Comparison of ENCODE assay signal across 31 cellular contexts in the genomic region with DNA sequence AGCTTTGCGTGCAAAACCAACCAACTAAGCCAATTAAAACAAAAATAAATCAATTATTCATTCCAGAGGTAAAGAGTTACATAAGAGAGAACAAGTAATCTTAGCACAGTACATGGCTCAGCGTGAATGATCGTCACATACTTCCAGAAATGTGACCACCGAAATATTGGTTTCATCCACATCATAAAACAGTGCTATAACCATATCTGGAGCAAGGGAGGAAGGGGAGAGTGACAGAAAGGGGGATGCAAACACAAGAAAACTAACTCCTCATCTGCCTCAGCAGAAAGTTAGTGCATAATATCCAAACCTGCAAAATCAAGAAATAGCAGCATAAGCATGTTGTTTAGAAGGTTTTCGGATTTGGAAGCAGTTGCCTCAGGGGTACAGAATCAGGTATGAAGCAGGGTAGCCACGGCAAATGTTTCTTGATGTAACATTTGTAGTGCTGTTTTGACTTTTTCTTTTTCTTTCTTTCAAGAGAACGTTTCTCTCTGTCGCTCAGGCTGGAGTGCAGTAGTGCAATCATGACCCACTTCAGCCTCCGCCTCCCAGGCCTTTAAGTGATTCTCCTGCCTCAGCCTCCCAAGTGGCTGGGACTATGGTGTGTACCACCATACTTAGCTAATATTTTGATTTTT.
DNase-seq lines count a peak whose midpoint lies in the region; TF ChIP-seq lines count a peak whose summit lies in the region.
"Had no signal": no experiment of that assay in that cellular context is flagged by ENCODE, and none has a peak within 500 bp of the region (broad histone marks: within the 10 kb centered on the region; RNA-seq: fewer than 3 reads in every experiment).

No MANE protein-coding gene starts in this region.

- no peak for DNase-seq in activated T-cell treated with anti-CD3 and anti-CD28 coated beads, Interleukin-2, amount 50 U/mL, for 24 hours
- DNase-seq in activated T-cell treated with anti-CD3 and anti-CD28 coated beads for 4 hours: no peak
- no peak for DNase-seq in Caco-2
- no peak for DNase-seq in PC-9
- DNase-seq in activated naive CD8-positive, alpha-beta T cell treated with anti-CD3 and anti-CD28 coated beads for 36 hours: no peak
- no peak for DNase-seq in AML-193 (lab: John Stamatoyannopoulos, UW)
- no peak for DNase-seq in stomach
- no peak for DNase-seq in cortex of kidney (lab: John Stamatoyannopoulos, UW)
- DNase-seq: DMS153; effector memory CD4-positive, alpha-beta T cell; H7; hippocampal formation; KBM-7; left cardiac atrium; MG63; mucosa of descending colon; NCI-H2029; NCI-H524 treated with DMSO at 0.1 percent for 48 hours; psoas muscle; SHP77; sigmoid colon; stimulated activated CD4-positive, alpha-beta T cell treated with anti-CD3 and anti-CD28 coated beads, Interleukin-12 subunit alpha, Interleukin-12 subunit beta, amount 100 ng/mL, for 4 hours; stimulated activated CD4-positive, alpha-beta T cell treated with anti-CD3 and anti-CD28 coated beads, Interleukin-2, amount 100 ng/mL, for 48 hours; transverse colon; WERI-Rb-1 had no signal

- no peaks in the 10 kb centered on the region for H3K27me3 Mint-ChIP-seq in activated T-cell treated with anti-CD3 and anti-CD28 coated beads, Interleukin-2, amount 50 U/mL, for 24 hours
- no peaks in the 10 kb centered on the region for H3K27me3 Mint-ChIP-seq in Caco-2 (ENCODE audit: insufficient read depth, unreplicated experiment)
- H3K27me3 Mint-ChIP-seq in activated naive CD8-positive, alpha-beta T cell treated with anti-CD3 and anti-CD28 coated beads for 36 hours: peaks cover 7% of the 10 kb centered on the region
- H3K27me3 Mint-ChIP-seq: activated naive CD4-positive, alpha-beta T cell treated with anti-CD3 and anti-CD28 coated beads, Interleukin-2, amount 50 U/mL, for 24 hours had no signal

- WGBS in stomach, 5 donors: 72 to 94% (median 93%) methylated on average over 4 to 9 of the region's 9 CpGs

- H3K9me2 ChIP-seq in PC-9 (ENCODE audit: insufficient read depth): no peaks in the 10 kb centered on the region

- H3K27ac Mint-ChIP-seq in activated T-cell treated with anti-CD3 and anti-CD28 coated beads, Interleukin-2, amount 50 U/mL, for 24 hours: peak overlapping the region; percentile 85
- H3K27ac Mint-ChIP-seq in Caco-2 (ENCODE audit: unreplicated experiment): peak overlapping the region; percentile 79
- H3K27ac Mint-ChIP-seq in activated naive CD8-positive, alpha-beta T cell treated with anti-CD3 and anti-CD28 coated beads for 36 hours: peak overlapping the region; percentile 73

- H3K4me2 ChIP-seq in PC-9: no peak overlapping the region

- TF ChIP-seq POLR2A in stomach (IDR thresholded peaks at IDR 0.05): no peak

- H3K36me3 ChIP-seq in Caco-2 (ENCODE audit: control insufficient read depth, insufficient read depth, low read length) (no peaks in the 10 kb centered on the region), PC-9 (ENCODE audit: low read depth) (no peaks in the 10 kb centered on the region), stomach (no peaks in the 10 kb centered on the region)
- H3K36me3 ChIP-seq: ascending aorta, cardiac muscle cell, MG63, sigmoid colon, transverse colon, WERI-Rb-1 had no signal

- no peak overlapping the region for H3K4me3 Mint-ChIP-seq in activated T-cell treated with anti-CD3 and anti-CD28 coated beads, Interleukin-2, amount 50 U/mL, for 24 hours
- no peak overlapping the region for H3K4me3 Mint-ChIP-seq in Caco-2 (ENCODE audit: unreplicated experiment)
- no peak overlapping the region for H3K4me3 Mint-ChIP-seq in activated naive CD8-positive, alpha-beta T cell treated with anti-CD3 and anti-CD28 coated beads for 36 hours
- H3K4me3 Mint-ChIP-seq: activated naive CD4-positive, alpha-beta T cell treated with anti-CD3 and anti-CD28 coated beads, Interleukin-2, amount 50 U/mL, for 24 hours; nephron had no signal

- H2AFZ ChIP-seq in PC-9: no peak overlapping the region

- no peaks in the 10 kb centered on the region for H3K36me3 Mint-ChIP-seq in activated T-cell treated with anti-CD3 and anti-CD28 coated beads, Interleukin-2, amount 50 U/mL, for 24 hours (ENCODE audit: low read depth)
- H3K36me3 Mint-ChIP-seq in Caco-2 (ENCODE audit: insufficient read depth, unreplicated experiment): no peaks in the 10 kb centered on the region
- no peaks in the 10 kb centered on the region for H3K36me3 Mint-ChIP-seq in activated naive CD8-positive, alpha-beta T cell treated with anti-CD3 and anti-CD28 coated beads for 36 hours
- H3K36me3 Mint-ChIP-seq: activated naive CD4-positive, alpha-beta T cell treated with anti-CD3 and anti-CD28 coated beads, Interleukin-2, amount 50 U/mL, for 24 hours had no signal

- CTCF ChIA-PET in Caco-2 (lab: Charles Lee) (no interaction called here), PC-9 (lab: Charles Lee) (no interaction called here)

- intact Hi-C loops in Caco-2 (cut with micrococcal nuclease; ENCODE audit: unreplicated experiment): no loop called here
- intact Hi-C loops in PC-9 (cut with micrococcal nuclease; ENCODE audit: unreplicated experiment): no loop called here
- intact Hi-C loops in stomach (cut with DNase I; ENCODE audit: low total_unique reads): no loop called here

- no peaks in the 10 kb centered on the region for H3K79me2 ChIP-seq in PC-9 (ENCODE audit: low read depth)

- H3K9me3 ChIP-seq in Caco-2 (no peaks in the 10 kb centered on the region), PC-9 (ENCODE audit: insufficient read depth, low read depth) (0 out of 2 replicates have a peak, but pooled peaks cover 4% of the 10 kb centered on the region), stomach (no peaks in the 10 kb centered on the region)
- H3K9me3 ChIP-seq: ascending aorta, MG63, mucosa of descending colon, psoas muscle, sigmoid colon, transverse colon had no signal

- TF ChIP-seq EP300 in stomach (IDR thresholded peaks at IDR 0.05): no peak

- H4K20me1 ChIP-seq in PC-9 (ENCODE audit: insufficient read depth): no peaks in the 10 kb centered on the region

- H3K27me3 ChIP-seq in Caco-2 (replicated peaks; ENCODE audit: control insufficient read depth, insufficient read depth, low read length): no peaks in the 10 kb centered on the region
- no peaks in the 10 kb centered on the region for H3K27me3 ChIP-seq in PC-9 (ENCODE audit: insufficient read depth, low read depth)
- H3K27me3 ChIP-seq in stomach: no peaks in the 10 kb centered on the region
- H3K27me3 ChIP-seq: ascending aorta, cardiac muscle cell, MG63, sigmoid colon, transverse colon had no signal

- BruUV-seq in Caco-2 (replicated peaks; lab: Mats Ljungman, UMichigan) (no TSS peak), PC-9 (replicated peaks; lab: Mats Ljungman, UMichigan) (no TSS peak)

- POLR2A ChIA-PET in Caco-2 (lab: Charles Lee) (no interaction called here), PC-9 (lab: Charles Lee; ENCODE audit: unreplicated experiment) (no interaction called here)

- peaks cover 2% of the 10 kb centered on the region for H3K9me3 Mint-ChIP-seq in activated T-cell treated with anti-CD3 and anti-CD28 coated beads, Interleukin-2, amount 50 U/mL, for 24 hours
- peaks cover 11% of the 10 kb centered on the region for H3K9me3 Mint-ChIP-seq in Caco-2 (ENCODE audit: unreplicated experiment)
- peaks cover 7% of the 10 kb centered on the region for H3K9me3 Mint-ChIP-seq in activated naive CD8-positive, alpha-beta T cell treated with anti-CD3 and anti-CD28 coated beads for 36 hours
- H3K9me3 Mint-ChIP-seq: activated naive CD4-positive, alpha-beta T cell treated with anti-CD3 and anti-CD28 coated beads, Interleukin-2, amount 50 U/mL, for 24 hours had no signal

- H3K4me3 ChIP-seq in Caco-2 (ENCODE audit: low read depth, low read length) (no peak overlapping the region), PC-9 (no peak overlapping the region), stomach (no peak overlapping the region)
- H3K4me3 ChIP-seq: ascending aorta, cardiac muscle cell, coronary artery, lung, MG63, mucosa of descending colon, psoas muscle, sigmoid colon, transverse colon had no signal

- H3K27ac ChIP-seq in PC-9 (peak overlapping the region; percentile 82; the same call in 1 of the 2 replicates), stomach (no peak overlapping the region)
- H3K27ac ChIP-seq: ascending aorta, cardiac muscle cell, coronary artery, psoas muscle, sigmoid colon, WERI-Rb-1 had no signal

- peaks cover 42% of the 10 kb centered on the region for H3K4me1 Mint-ChIP-seq in activated T-cell treated with anti-CD3 and anti-CD28 coated beads, Interleukin-2, amount 50 U/mL, for 24 hours (ENCODE audit: low read depth)
- H3K4me1 Mint-ChIP-seq in Caco-2 (ENCODE audit: low read depth, unreplicated experiment): peaks cover 33% of the 10 kb centered on the region
- peaks cover 27% of the 10 kb centered on the region for H3K4me1 Mint-ChIP-seq in activated naive CD8-positive, alpha-beta T cell treated with anti-CD3 and anti-CD28 coated beads for 36 hours

- peaks cover 39% of the 10 kb centered on the region for H3K4me1 ChIP-seq in Caco-2
- peaks cover 20% of the 10 kb centered on the region for H3K4me1 ChIP-seq in PC-9 (replicated peaks; ENCODE audit: insufficient read depth)
- no peaks in the 10 kb centered on the region for H3K4me1 ChIP-seq in stomach
- H3K4me1 ChIP-seq: ascending aorta, psoas muscle, sigmoid colon had no signal

- peaks cover 14% of the 10 kb centered on the region; the same call in 1 of the 2 replicates for H3F3A ChIP-seq in PC-9 (ENCODE audit: insufficient read depth, low read depth)

- TF ChIP-seq CTCF in Caco-2 (IDR thresholded peaks at IDR 0.05; ENCODE audit: insufficient read depth in 1 of 2, low read depth in 1 of 2, low read length in 1 of 2, severe bottlenecking in 1 of 2, unreplicated experiment in 1 of 2) (no peak), PC-9 (conservative IDR thresholded peaks at IDR 0.05) (no peak), stomach (IDR thresholded peaks at IDR 0.05) (no peak)
